16 cellular contexts compared by ENCODE assay signal in the genomic region with DNA sequence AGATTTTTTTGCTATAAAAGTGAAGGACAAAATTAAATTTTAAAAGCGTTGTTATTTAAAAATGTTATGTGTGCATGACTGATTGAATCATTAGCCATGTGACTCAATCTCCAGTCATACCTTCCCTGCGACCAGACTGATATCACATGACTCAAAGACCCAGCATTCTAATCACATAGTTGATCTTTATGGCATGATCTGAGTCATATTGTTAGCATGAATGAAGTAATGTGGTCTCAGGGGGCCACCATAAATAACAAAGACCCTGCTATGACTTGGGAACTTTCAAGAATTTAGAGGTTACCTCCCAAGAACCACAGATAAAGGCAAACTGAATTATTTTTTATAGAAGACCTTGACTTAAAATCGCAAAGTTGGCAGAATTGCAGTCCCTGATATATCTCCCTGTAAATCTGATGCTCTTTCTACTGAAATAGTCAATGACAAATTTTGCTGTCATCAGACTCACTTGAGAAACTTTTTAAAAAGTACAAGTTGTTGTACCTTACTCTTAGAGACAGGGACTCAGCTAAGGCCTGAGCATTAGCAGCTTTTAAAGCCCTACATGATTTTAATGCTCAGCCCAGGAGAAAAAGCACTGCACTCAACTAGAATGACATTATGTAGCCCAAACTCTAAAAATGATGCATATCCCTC.
DNase-seq lines count a peak whose midpoint lies in the region; ATAC-seq and TF ChIP-seq lines count a peak whose summit lies in the region.
"Had no signal": no experiment of that assay in that cellular context is flagged by ENCODE, and none has a peak within 500 bp of the region (broad histone marks: within the 10 kb centered on the region; RNA-seq: fewer than 3 reads in every experiment).

No MANE protein-coding gene starts in this region.

- DNase-seq in ACHN = peak; percentile 83
- DNase-seq in SW480 (ENCODE audit: low spot score) = peak; percentile 36
- peak; percentile 33 to 77 for DNase-seq in foreskin keratinocyte
- no peak for DNase-seq in NCI-H187 treated with DMSO at 0.1 percent for 48 hours (lab: John Stamatoyannopoulos, UW)
- DNase-seq in naive thymus-derived CD8-positive, alpha-beta T cell = no peak
- no peak for DNase-seq in endodermal cell
- no peak for DNase-seq in Right ventricle myocardium superior
- DNase-seq: activated T-cell treated with anti-CD3 and anti-CD28 coated beads, Interleukin-2, amount 50 U/mL, for 24 hours; AML-193; left ventricle myocardium inferior; NCI-H345; RPMI8226; stimulated activated CD4-positive, alpha-beta T cell treated with anti-CD3 and anti-CD28 coated beads, Interleukin-4, amount 100 ng/mL, for 4 hours had no signal

- H3K27ac Mint-ChIP-seq in naive thymus-derived CD8-positive, alpha-beta T cell = no peak overlapping the region
- no peak overlapping the region for H3K27ac Mint-ChIP-seq in endodermal cell
- H3K27ac Mint-ChIP-seq: activated T-cell treated with anti-CD3 and anti-CD28 coated beads, Interleukin-2, amount 50 U/mL, for 24 hours; WTC11 had no signal

- H3K36me3 Mint-ChIP-seq in naive thymus-derived CD8-positive, alpha-beta T cell = no peaks in the 10 kb centered on the region
- peaks cover 5% of the 10 kb centered on the region for H3K36me3 Mint-ChIP-seq in endodermal cell (ENCODE audit: low read depth)
- H3K36me3 Mint-ChIP-seq: WTC11 had no signal

- H3K27me3 Mint-ChIP-seq in naive thymus-derived CD8-positive, alpha-beta T cell = no peaks in the 10 kb centered on the region
- no peaks in the 10 kb centered on the region for H3K27me3 Mint-ChIP-seq in endodermal cell (ENCODE audit: insufficient read depth)
- H3K27me3 Mint-ChIP-seq: activated T-cell treated with anti-CD3 and anti-CD28 coated beads, Interleukin-2, amount 50 U/mL, for 24 hours had no signal

- POLR2A ChIA-PET in naive thymus-derived CD8-positive, alpha-beta T cell (lab: Charles Lee) = no interaction called here

- H3K27ac ChIP-seq in foreskin keratinocyte = no peak overlapping the region
- no peak overlapping the region for H3K27ac ChIP-seq in endodermal cell (ENCODE audit: low read depth, low read length)
- H3K27ac ChIP-seq: breast epithelium, left ventricle myocardium inferior had no signal

- no peak overlapping the region for H3K4me3 Mint-ChIP-seq in naive thymus-derived CD8-positive, alpha-beta T cell
- no peak overlapping the region for H3K4me3 Mint-ChIP-seq in endodermal cell
- H3K4me3 Mint-ChIP-seq: activated T-cell treated with anti-CD3 and anti-CD28 coated beads, Interleukin-2, amount 50 U/mL, for 24 hours; WTC11 had no signal

- peaks cover 68% of the 10 kb centered on the region for H3K9me3 ChIP-seq in endodermal cell (ENCODE audit: control insufficient read depth, low read length)
- H3K9me3 ChIP-seq: breast epithelium had no signal

- WGBS in endodermal cell (ENCODE audit: insufficient coverage in 1 of 2, insufficient read length in 1 of 2), 2 experiments = 50 to 66% methylated on average over 1 to 2 of the region's 3 CpGs

- intact Hi-C loops in Right ventricle myocardium superior (cut with DNase I) = no loop called here

- no peaks in the 10 kb centered on the region for H3K4me1 Mint-ChIP-seq in naive thymus-derived CD8-positive, alpha-beta T cell
- H3K4me1 Mint-ChIP-seq in endodermal cell = peaks cover 11% of the 10 kb centered on the region
- H3K4me1 Mint-ChIP-seq: WTC11 had no signal

- TF ChIP-seq CTCF in foreskin keratinocyte (conservative IDR thresholded peaks at IDR 0.05) (no peak), endodermal cell (conservative IDR thresholded peaks at IDR 0.05) (no peak)

- H3K4me1 ChIP-seq in foreskin keratinocyte = peaks cover 5% of the 10 kb centered on the region
- H3K4me1 ChIP-seq in endodermal cell (ENCODE audit: control insufficient read depth, insufficient read depth, low read length) = no peaks in the 10 kb centered on the region
- H3K4me1 ChIP-seq: breast epithelium, left ventricle myocardium inferior had no signal

- no peak overlapping the region for H3K9ac ChIP-seq in endodermal cell (ENCODE audit: extremely low read depth, low read length, poor library complexity, severe bottlenecking)

- in situ Hi-C loops in ACHN (cut with HindIII; ENCODE audit: low pct_ligation_motif_present, low pct_unique_long_range_greater_than_20kb, low sequenced_read_pairs) = no loop called here

- no peaks in the 10 kb centered on the region for H3K36me3 ChIP-seq in endodermal cell (ENCODE audit: control insufficient read depth, insufficient read depth, low read length)
- H3K36me3 ChIP-seq: breast epithelium, left ventricle myocardium inferior had no signal

- H3K9me3 Mint-ChIP-seq in naive thymus-derived CD8-positive, alpha-beta T cell = peaks cover 0 to 9% (median 2%) of the 10 kb centered on the region in 9 donors
- H3K9me3 Mint-ChIP-seq in endodermal cell = peaks cover 5% of the 10 kb centered on the region
- H3K9me3 Mint-ChIP-seq: activated T-cell treated with anti-CD3 and anti-CD28 coated beads, Interleukin-2, amount 50 U/mL, for 24 hours had no signal

- no peak overlapping the region for H3K4me3 ChIP-seq in endodermal cell (ENCODE audit: low read length)
- H3K4me3 ChIP-seq: breast epithelium, left ventricle myocardium inferior had no signal

- ATAC-seq in HG02981 (IDR thresholded peaks at IDR 0.05; ENCODE audit: unreplicated experiment) (peak; percentile 54), foreskin keratinocyte (peak; percentile 98), Right ventricle myocardium superior (ENCODE audit: poor library complexity) (no peak)
- no peak for ATAC-seq in naive thymus-derived CD8-positive, alpha-beta T cell
- ATAC-seq: WTC11 had no signal

- H3K27me3 ChIP-seq in foreskin keratinocyte (no peaks in the 10 kb centered on the region), endodermal cell (ENCODE audit: control insufficient read depth, insufficient read depth, low read length, poor library complexity, severe bottlenecking) (no peaks in the 10 kb centered on the region)
- H3K27me3 ChIP-seq: breast epithelium had no signal

Comparison
In these comparisons a context has a peak if more than half of its experiments do, and no peak if none do; other contexts are left out.
1. DNase-seq: peak in ACHN (single experiment), SW480 (single experiment) and foreskin keratinocyte (2 of 2); none in NCI-H187 treated with DMSO at 0.1 percent for 48 hours (single experiment), naive thymus-derived CD8-positive, alpha-beta T cell (0 of 10), endodermal cell (single experiment) and Right ventricle myocardium superior (single experiment).
2. ATAC-seq: peak in HG02981 (single experiment) and foreskin keratinocyte (single experiment); none in naive thymus-derived CD8-positive, alpha-beta T cell (0 of 2) and Right ventricle myocardium superior (single experiment).